17 cellular contexts compared by ENCODE assay signal in genomic region chr16:88753191-88753590, GRCh38.
"Had no signal": no experiment of that assay in that cellular context is flagged by ENCODE, and none has a peak within 500 bp of the region (broad histone marks: within the 10 kb centered on the region; RNA-seq: fewer than 3 reads in every experiment).

No MANE protein-coding gene starts in this region.

- DNase-seq: activated CD4-positive, alpha-beta T cell treated with anti-CD3 and anti-CD28 coated beads, Interleukin-2, amount 10 ng/mL, durations not matched to agents 7 days and 5 days; activated CD8-positive, alpha-beta memory T cell treated with anti-CD3 and anti-CD28 coated beads for 24 hours; activated naive CD4-positive, alpha-beta T cell treated with anti-CD3 and anti-CD28 coated beads, Interleukin-2, amount 10 ng/mL, durations not matched to agents 7 days and 5 days; midbrain; pancreas; stimulated activated CD4-positive, alpha-beta T cell treated with anti-CD3 and anti-CD28 coated beads, Interleukin-12 subunit alpha, Interleukin-12 subunit beta, amount 100 ng/mL, for 4 hours; stimulated activated CD4-positive, alpha-beta T cell treated with anti-CD3 and anti-CD28 coated beads, Interleukin-2, amount 100 ng/mL, for 24 hours; stimulated activated naive CD4-positive, alpha-beta T cell; substantia nigra; uterus had no signal

- H3K79me2 ChIP-seq: hepatocyte had no signal

- H3K4me3 ChIP-seq: hepatocyte, neural progenitor cell, pancreas, tibial nerve, uterus had no signal

- H3K36me3 Mint-ChIP-seq: neural progenitor cell had no signal

- H3K4me2 ChIP-seq: hepatocyte, neural progenitor cell had no signal

- H3K4me1 ChIP-seq: neural progenitor cell, pancreas, uterus had no signal

- H3K4me3 Mint-ChIP-seq: activated CD4-positive, alpha-beta T cell treated with anti-CD3 and anti-CD28 coated beads, Interleukin-2, amount 10 ng/mL, durations not matched to agents 7 days and 5 days; activated naive CD4-positive, alpha-beta T cell treated with anti-CD3 and anti-CD28 coated beads, Interleukin-2, amount 10 ng/mL, durations not matched to agents 7 days and 5 days; T-helper 2 cell treated with Interferon-gamma antibody and Interleukin-4, amounts not matched to agents 5 μg/mL and 100 μg/mL, for 36 hours had no signal

- H3K27ac ChIP-seq: hepatocyte, neural progenitor cell, pancreas, uterus had no signal

- H3K9ac ChIP-seq: neural progenitor cell had no signal

- H3K27me3 Mint-ChIP-seq: activated CD4-positive, alpha-beta T cell treated with anti-CD3 and anti-CD28 coated beads, Interleukin-2, amount 10 ng/mL, durations not matched to agents 7 days and 5 days; activated naive CD4-positive, alpha-beta T cell treated with anti-CD3 and anti-CD28 coated beads, Interleukin-2, amount 10 ng/mL, durations not matched to agents 7 days and 5 days had no signal

- H3K27ac Mint-ChIP-seq: activated CD4-positive, alpha-beta T cell treated with anti-CD3 and anti-CD28 coated beads, Interleukin-2, amount 10 ng/mL, durations not matched to agents 7 days and 5 days; activated naive CD4-positive, alpha-beta T cell treated with anti-CD3 and anti-CD28 coated beads, Interleukin-2, amount 10 ng/mL, durations not matched to agents 7 days and 5 days had no signal

- H3K9me3 ChIP-seq: pancreas, tibial nerve, uterus had no signal

- H3K27me3 ChIP-seq: hepatocyte, neural progenitor cell, pancreas, tibial nerve, uterus had no signal

- ATAC-seq: left lobe of liver, pancreas had no signal

- FAIRE-seq: endometrium, keratinocyte, pancreas had no signal

- H3K36me3 ChIP-seq: neural progenitor cell, pancreas, uterus had no signal

- H3K9me3 Mint-ChIP-seq: activated CD4-positive, alpha-beta T cell treated with anti-CD3 and anti-CD28 coated beads, Interleukin-2, amount 10 ng/mL, durations not matched to agents 7 days and 5 days; activated naive CD4-positive, alpha-beta T cell treated with anti-CD3 and anti-CD28 coated beads, Interleukin-2, amount 10 ng/mL, durations not matched to agents 7 days and 5 days; neural progenitor cell; T-helper 2 cell treated with Interferon-gamma antibody and Interleukin-4, amounts not matched to agents 5 μg/mL and 100 μg/mL, for 36 hours had no signal

- H2AFZ ChIP-seq: hepatocyte, neural progenitor cell had no signal
